Comparison of ENCODE assay signal across 1 cellular context in genomic region chr17:40218740-40219072, GRCh38.
TF ChIP-seq lines count a peak whose summit lies in the region.

No MANE protein-coding gene starts in this region.

TF ChIP-seq in K562, 482 proteins besides CTCF, POLR2A, EP300 and RAD21 (continued from another document and continues in another):
- peak; percentile 64; the same call in 1 of the 2 replicates for TF ChIP-seq JUND (IDR thresholded peaks at IDR 0.05; ENCODE audit: borderline replicate concordance, low read depth, low read length)
- TF ChIP-seq JUND (tag; IDR thresholded peaks at IDR 0.05; ENCODE audit: borderline replicate concordance, low read depth, low read length) = peak; percentile 57; the same call in 2 of the 3 replicates
- no peak for TF ChIP-seq RBM14 (IDR thresholded peaks at IDR 0.05; ENCODE audit: borderline replicate concordance, insufficient read depth, low read depth, low read length)
- no peak for TF ChIP-seq KAT2B (IDR thresholded peaks at IDR 0.05; ENCODE audit: low read depth, low read length)
- TF ChIP-seq NR2C1 (IDR thresholded peaks at IDR 0.05) = no peak
- TF ChIP-seq NR2C1 (tag; IDR thresholded peaks at IDR 0.05) = no peak
- TF ChIP-seq KLF13 (tag; IDR thresholded peaks at IDR 0.05; ENCODE audit: borderline replicate concordance, low read depth) = no peak
- no peak for TF ChIP-seq E4F1 (CRISPR knock-in tag; IDR thresholded peaks at IDR 0.05; ENCODE audit: borderline replicate concordance)
- TF ChIP-seq VEZF1 (CRISPR knock-in tag; IDR thresholded peaks at IDR 0.05) = no peak
- no peak for TF ChIP-seq RBBP5 (IDR thresholded peaks at IDR 0.05; ENCODE audit: borderline replicate concordance, insufficient read depth, low read length, poor library complexity, severe bottlenecking)
- TF ChIP-seq TRIM28 (IDR thresholded peaks at IDR 0.05) = no peak
- no peak for TF ChIP-seq FOXO4 (CRISPR knock-in tag; IDR thresholded peaks at IDR 0.05)
- no peak for TF ChIP-seq ZNF445 (CRISPR knock-in tag; IDR thresholded peaks at IDR 0.05; ENCODE audit: low read depth)
- TF ChIP-seq NFRKB (IDR thresholded peaks at IDR 0.05; ENCODE audit: low read depth) = no peak
- no peak for TF ChIP-seq ZNF263 (CRISPR knock-in tag; IDR thresholded peaks at IDR 0.05; ENCODE audit: borderline replicate concordance)
- 0 out of 2 replicates have a peak, but pooled peaks have one; percentile 38 for TF ChIP-seq NFATC3 (IDR thresholded peaks at IDR 0.05)
- no peak for TF ChIP-seq ZNF830 (CRISPR knock-in tag; IDR thresholded peaks at IDR 0.05)
- TF ChIP-seq MTA3 (IDR thresholded peaks at IDR 0.05; ENCODE audit: borderline replicate concordance) = no peak
- peak; percentile 86 for TF ChIP-seq FOXJ2 (tag; IDR thresholded peaks at IDR 0.05)
- TF ChIP-seq SMARCA4 (IDR thresholded peaks at IDR 0.05) = no peak
- no peak for TF ChIP-seq ERF (CRISPR knock-in tag; IDR thresholded peaks at IDR 0.05)
- TF ChIP-seq ATF3 (IDR thresholded peaks at IDR 0.05) = peak; percentile 77
- TF ChIP-seq ATF3 (CRISPR knock-in tag; conservative IDR thresholded peaks at IDR 0.05) = no peak
- no peak for TF ChIP-seq SMAD4 (CRISPR knock-in tag; conservative IDR thresholded peaks at IDR 0.05)
- TF ChIP-seq ZNF408 (CRISPR knock-in tag; IDR thresholded peaks at IDR 0.05; ENCODE audit: low read depth) = no peak
- no peak for TF ChIP-seq BHLHE40 (IDR thresholded peaks at IDR 0.05; ENCODE audit: low read length)
- no peak for TF ChIP-seq PRPF4 (IDR thresholded peaks at IDR 0.05; ENCODE audit: insufficient read depth, low read depth, low read length, poor library complexity, severe bottlenecking)
- TF ChIP-seq SAFB2 (IDR thresholded peaks at IDR 0.05; ENCODE audit: borderline replicate concordance, low read depth, low read length, severe bottlenecking) = no peak
- TF ChIP-seq XRCC3 (IDR thresholded peaks at IDR 0.05) = no peak
- TF ChIP-seq SMARCE1 (IDR thresholded peaks at IDR 0.05) = no peak
- no peak for TF ChIP-seq KLF6 (CRISPR knock-in tag; IDR thresholded peaks at IDR 0.05; ENCODE audit: borderline replicate concordance)
- no peak for TF ChIP-seq ATF1 (CRISPR knock-in tag; IDR thresholded peaks at IDR 0.05)
- TF ChIP-seq ATF1 (tag; IDR thresholded peaks at IDR 0.05) = peak; percentile 89
- TF ChIP-seq ZNF134 (CRISPR knock-in tag; conservative IDR thresholded peaks at IDR 0.05) = no peak
- TF ChIP-seq STAT5B (CRISPR knock-in tag; IDR thresholded peaks at IDR 0.05) = no peak
- TF ChIP-seq ZNF384 (IDR thresholded peaks at IDR 0.05; ENCODE audit: low read depth, low read length) = no peak
- no peak for TF ChIP-seq NCOA2 (IDR thresholded peaks at IDR 0.05; ENCODE audit: partially characterized antibody in 2 of 2)
- no peak for TF ChIP-seq PHF21A (IDR thresholded peaks at IDR 0.05; ENCODE audit: borderline replicate concordance, low read depth)
- TF ChIP-seq ZNF140 (CRISPR knock-in tag; IDR thresholded peaks at IDR 0.05) = no peak
- TF ChIP-seq IRF1 (CRISPR knock-in tag; IDR thresholded peaks at IDR 0.05; ENCODE audit: borderline replicate concordance) = no peak
- TF ChIP-seq EHMT2 (IDR thresholded peaks at IDR 0.05) = 0 out of 2 replicates have a peak, but pooled peaks have one; percentile 27
- no peak for TF ChIP-seq TBL1XR1 (IDR thresholded peaks at IDR 0.05; ENCODE audit: low read length in 2 of 2)
- TF ChIP-seq PRDM10 (IDR thresholded peaks at IDR 0.05; ENCODE audit: partially characterized antibody) = no peak
- TF ChIP-seq BCLAF1 (IDR thresholded peaks at IDR 0.05; ENCODE audit: borderline replicate concordance in 1 of 2, control insufficient read depth in 1 of 2, low read depth in 2 of 2, low read length in 1 of 2) = no peak
- TF ChIP-seq ZBTB11 (CRISPR knock-in tag; IDR thresholded peaks at IDR 0.05) = no peak
- TF ChIP-seq PTBP1 (IDR thresholded peaks at IDR 0.05; ENCODE audit: low read depth, low read length) = no peak
- no peak for TF ChIP-seq IFI16 (CRISPR knock-in tag; IDR thresholded peaks at IDR 0.05)
- TF ChIP-seq SNRNP70 (optimal IDR thresholded peaks at IDR 0.05; ENCODE audit: low read depth, low read length) = no peak
- TF ChIP-seq ZNF57 (CRISPR knock-in tag; IDR thresholded peaks at IDR 0.05) = no peak
- no peak for TF ChIP-seq GATAD2A (IDR thresholded peaks at IDR 0.05)
- no peak for TF ChIP-seq BRF1 (IDR thresholded peaks at IDR 0.05; ENCODE audit: borderline replicate concordance, extremely low read depth, insufficient read length)
